ENCODE assay signal across 1 cellular context in genomic region chr3:169661567-169662214, GRCh38.
A peak's percentile ranks its signal among the peaks of the same experiment; 100 is the strongest.
TF ChIP-seq lines count a peak whose summit lies in the region.

No MANE protein-coding gene starts in this region.

TF ChIP-seq in H1, 55 proteins besides CTCF, POLR2A, EP300 and RAD21 (continued from another document):
- TF ChIP-seq CHD7 (IDR thresholded peaks at IDR 0.05; ENCODE audit: insufficient replicate concordance, low read length) (no peak), POU5F1 (IDR thresholded peaks at IDR 0.05; ENCODE audit: low read depth, low read length) (no peak), TAF7 (optimal IDR thresholded peaks at IDR 0.05; ENCODE audit: borderline replicate concordance, low read depth, low read length) (no peak), PHF8 (conservative IDR thresholded peaks at IDR 0.05; ENCODE audit: low read depth, low read length) (no peak), BRCA1 (IDR thresholded peaks at IDR 0.05; ENCODE audit: low read depth, low read length) (0 out of 2 replicates have a peak, but pooled peaks have one; percentile 11), SIN3A (conservative IDR thresholded peaks at IDR 0.05 in 1 of 2, IDR thresholded peaks at IDR 0.05 in 1 of 2; ENCODE audit: low read depth in 1 of 2, low read length in 2 of 2) (0 out of 4 replicates have a peak, but pooled peaks of 1 of the 2 experiments have one; percentile 18), HDAC2 (IDR thresholded peaks at IDR 0.05; ENCODE audit: borderline replicate concordance in 1 of 2, low read depth in 2 of 2, low read length in 2 of 2) (0 out of 4 replicates have a peak, but pooled peaks of 1 of the 2 experiments have one; percentile 48), CHD2 (IDR thresholded peaks at IDR 0.05; ENCODE audit: low read length) (peak; percentile 68; the same call in 1 of the 2 replicates), BCL11A (IDR thresholded peaks at IDR 0.05; ENCODE audit: low read depth in 2 of 2, low read length in 2 of 2) (no peak), RFX5 (IDR thresholded peaks at IDR 0.05; ENCODE audit: borderline replicate concordance, low read depth, low read length) (no peak), SP4 (IDR thresholded peaks at IDR 0.05; ENCODE audit: low read length) (no peak), RXRA (IDR thresholded peaks at IDR 0.05; ENCODE audit: insufficient read depth, low read depth, low read length) (no peak), SP2 (IDR thresholded peaks at IDR 0.05; ENCODE audit: low read length) (no peak), GTF2F1 (IDR thresholded peaks at IDR 0.05; ENCODE audit: borderline replicate concordance, low read depth, low read length) (no peak), TEAD4 (IDR thresholded peaks at IDR 0.05; ENCODE audit: low read depth, low read length) (no peak), EGR1 (IDR thresholded peaks at IDR 0.05; ENCODE audit: borderline replicate concordance, low read depth, low read length) (no peak), SAP30 (IDR thresholded peaks at IDR 0.05; ENCODE audit: insufficient read depth, insufficient replicate concordance, low read length) (no peak), CREB1 (IDR thresholded peaks at IDR 0.05) (no peak), RBBP5 (IDR thresholded peaks at IDR 0.05; ENCODE audit: borderline replicate concordance, low read depth, low read length) (no peak), ATF2 (IDR thresholded peaks at IDR 0.05; ENCODE audit: low read length) (no peak), MAFK (IDR thresholded peaks at IDR 0.05; ENCODE audit: low read depth, low read length) (no peak), RNF2 (IDR thresholded peaks at IDR 0.05; ENCODE audit: borderline replicate concordance, low read depth, low read length, missing control alignments, poor library complexity, severe bottlenecking) (no peak)
